ENCODE assay signal across 8 cellular contexts in genomic region chr5:65721775-65722574, GRCh38. TPM values are rescaled to one million over a fixed set of nuclear protein-coding genes. Genes with fewer than 3 reads are reported as not detected.
DNase-seq lines count a peak whose midpoint lies in the region; ATAC-seq and TF ChIP-seq lines count a peak whose summit lies in the region.

NLN (plus strand) TSS chr5:65722205; CDS start chr5:65722374, 169 bp downstream.
SGTB (minus strand) TSS chr5:65722109; CDS start chr5:65720807, 1,302 bp downstream.

- H3K9me3 ChIP-seq in endocrine pancreas (ENCODE audit: control insufficient read depth, low read length): no peaks in the 10 kb centered on the region

- H3K36me3 ChIP-seq in endocrine pancreas (ENCODE audit: control insufficient read depth, insufficient read depth, low read length): no peaks in the 10 kb centered on the region

- H3K27ac Mint-ChIP-seq in CD14-positive monocyte: peak within 1 kb of the TSS; percentile 86 to 95 (median 89)

- DNase-seq in CD14-positive monocyte (ENCODE audit: low spot score): peak; percentile 77
- DNase-seq in GM19240 (ENCODE audit: insufficient read length, low spot score): peak; percentile 59
- DNase-seq in NK-92 (lab: John Stamatoyannopoulos, UW; ENCODE audit: unreplicated experiment): peak; percentile 21
- peak; percentile 64 to 82 (median 78) for DNase-seq in activated CD8-positive, alpha-beta memory T cell treated with anti-CD3 and anti-CD28 coated beads for 48 hours (ENCODE audit: low read depth in 2 of 3, low spot score in 2 of 3)
- DNase-seq in mesenteric fat pad (ENCODE audit: low spot score): peak; percentile 94
- DNase-seq in stimulated activated CD8-positive, alpha-beta memory T cell treated with anti-CD3 and anti-CD28 coated beads, Interleukin-15, amount 100 ng/mL, for 24 hours (ENCODE audit: low read depth): peak; percentile 79

- intact Hi-C loops in CD14-positive monocyte (cut with micrococcal nuclease): loop anchor here (5.0 to 10.0 kb wide), 4 partner anchors 97 to 420 kb away; partner anchors contain the start of genes ERBIN (in 2 of the 2), TRIM23 (in 2 of the 2), SHLD3 (in 1 of the 2) and SREK1 (in 1 of the 2)

- H3K9ac ChIP-seq in endocrine pancreas (ENCODE audit: control insufficient read depth, insufficient read depth, low read length): peak within 1 kb of the TSS; percentile 81

- H3K36me3 Mint-ChIP-seq in CD14-positive monocyte: peaks cover 6 to 9% of the 10 kb centered on the region in 2 donors

- H3K27me3 Mint-ChIP-seq in CD14-positive monocyte (ENCODE audit: low read depth in 3 of 3): no peaks in the 10 kb centered on the region

- peaks cover 4% of the 10 kb centered on the region for H3K4me1 ChIP-seq in endocrine pancreas (ENCODE audit: control insufficient read depth, insufficient read depth, low read length)

- peak; percentile 90 for ATAC-seq in HG03442 (IDR thresholded peaks at IDR 0.05; ENCODE audit: unreplicated experiment)

- peak within 1 kb of the TSS; percentile 91 for H3K4me3 ChIP-seq in endocrine pancreas (ENCODE audit: control insufficient read depth, insufficient read depth, low read length)

- peak within 1 kb of the TSS; percentile 95 to 97 for H3K4me3 Mint-ChIP-seq in CD14-positive monocyte

- no peaks in the 10 kb centered on the region for H3K9me3 Mint-ChIP-seq in CD14-positive monocyte

- H3K27me3 ChIP-seq in endocrine pancreas (ENCODE audit: control insufficient read depth, insufficient read depth, low read length): no peaks in the 10 kb centered on the region

- no peak for TF ChIP-seq CTCF in CD14-positive monocyte (IDR thresholded peaks at IDR 0.05)

- H3K4me1 Mint-ChIP-seq in CD14-positive monocyte: peaks cover 43% of the 10 kb centered on the region

RNA-seq across cellular contexts. Expression of gene NLN, which starts in this region (rescaled TPM):
- polyA plus RNA-seq in CD14-positive monocyte: 10 to 100 TPM; 17.7 to 39.2 TPM
- total RNA-seq in mesenteric fat pad: 31.5 TPM

RNA-seq across cellular contexts. Expression of gene SGTB, which starts in this region (rescaled TPM):
- polyA plus RNA-seq in CD14-positive monocyte: 10 to 100 TPM in 1 of 2 donors, 1 to 10 TPM in 1; 7.4 to 16.5 TPM
- 13.0 TPM for total RNA-seq in mesenteric fat pad

Comparison
In these comparisons a context has a peak if more than half of its experiments do, and no peak if none do; other contexts are left out.
1. Peak in every context shown above with its lines: DNase-seq, ATAC-seq and H3K4me3 ChIP-seq.
2. DNase-seq: peak in every context shown above with its lines; median percentile 94 in mesenteric fat pad; 79 in stimulated activated CD8-positive, alpha-beta memory T cell treated with anti-CD3 and anti-CD28 coated beads, Interleukin-15, amount 100 ng/mL, for 24 hours; 78 in activated CD8-positive, alpha-beta memory T cell treated with anti-CD3 and anti-CD28 coated beads for 48 hours; 77 in CD14-positive monocyte; 59 in GM19240; 21 in NK-92.